28 cellular contexts compared by ENCODE assay signal in genomic region chr2:96301897-96302296, GRCh38. TPM values are rescaled to one million over a fixed set of nuclear protein-coding genes. Genes with fewer than 3 reads are reported as not detected.
DNase-seq lines count a peak whose midpoint lies in the region; ATAC-seq and TF ChIP-seq lines count a peak whose summit lies in the region.
"Had no signal": no experiment of that assay in that cellular context is flagged by ENCODE, and none has a peak within 500 bp of the region (broad histone marks: within the 10 kb centered on the region; RNA-seq: fewer than 3 reads in every experiment).

No MANE protein-coding gene starts in this region.

- no TSS peak for BruUV-seq in PC-3 (replicated peaks; lab: Mats Ljungman, UMichigan)

- no peak overlapping the region for H3K27ac ChIP-seq in PC-3 (ENCODE audit: low read length)
- H3K27ac ChIP-seq: C4-2B, cardiac muscle cell, esophagus squamous epithelium, neutrophil, right lobe of liver, testis, uterus, VCaP had no signal

- H3F3A ChIP-seq in PC-3 (ENCODE audit: low read length, unreplicated experiment): no peaks in the 10 kb centered on the region

- POLR2A ChIA-PET in activated CD4-positive, alpha-beta memory T cell treated with anti-CD3 and anti-CD28 coated beads for 36 hours (lab: Charles Lee): interaction anchor here (1.2 to 1.6 kb wide), 2 partner anchors 34 to 93 kb away, joined by 3 to 4 read pairs; partner anchors contain the start of genes NCAPH and STARD7
- POLR2A ChIA-PET in PC-3 (lab: Charles Lee; ENCODE audit: unreplicated experiment): no interaction called here

- H3K4me3 Mint-ChIP-seq in stimulated activated naive CD8-positive, alpha-beta T cell treated with anti-CD3 and anti-CD28 coated beads, Interleukin-15, Interleukin-2, amounts not matched to agents 100 ng/mL and 50 ng/mL, for 24 hours: no peak overlapping the region
- H3K4me3 Mint-ChIP-seq in activated CD4-positive, alpha-beta memory T cell treated with anti-CD3 and anti-CD28 coated beads for 36 hours: no peak overlapping the region
- peak overlapping the region; percentile 6 for H3K4me3 Mint-ChIP-seq in endothelial cell (ENCODE audit: unreplicated experiment)
- H3K4me3 Mint-ChIP-seq in stimulated activated naive CD8-positive, alpha-beta T cell treated with anti-CD3 and anti-CD28 coated beads, Interleukin-15, amount 100 ng/mL, for 72 hours: peak overlapping the region in 1 of 2 donors; percentile 24
- H3K4me3 Mint-ChIP-seq: endodermal cell had no signal

- DNase-seq in stimulated activated naive CD8-positive, alpha-beta T cell treated with anti-CD3 and anti-CD28 coated beads, Interleukin-15, Interleukin-2, amounts not matched to agents 100 U/mL and 50 U/mL, for 24 hours: no peak
- DNase-seq in activated CD4-positive, alpha-beta memory T cell treated with anti-CD3 and anti-CD28 coated beads for 36 hours: no peak
- DNase-seq in endothelial cell (ENCODE audit: low spot score) (no peak), NCI-H510A (lab: John Stamatoyannopoulos, UW) (no peak), PC-3 (no peak), H7 (no peak)
- DNase-seq in stimulated activated naive CD8-positive, alpha-beta T cell treated with anti-CD3 and anti-CD28 coated beads, Interleukin-15, amount 100 ng/mL, for 72 hours: no peak
- DNase-seq: activated CD4-positive, alpha-beta T cell treated with anti-CD3 and anti-CD28 coated beads, Interleukin-2, amount 50 U/mL, for 1 hour; aorta; cortex of kidney; EL; endodermal cell; esophagus squamous epithelium; foreskin melanocyte; NCI-H1092; NCI-H1930; NCI-H526; right lobe of liver; SHP77; stimulated activated CD4-positive, alpha-beta T cell treated with anti-CD3 and anti-CD28 coated beads, Interleukin-4, amount 100 ng/mL, for 1 hour; testis; uterus had no signal

- intact Hi-C loops in activated CD4-positive, alpha-beta memory T cell treated with anti-CD3 and anti-CD28 coated beads for 36 hours (cut with micrococcal nuclease): no loop called here
- intact Hi-C loops in PC-3 (cut with micrococcal nuclease): no loop called here

- CTCF ChIA-PET in activated CD4-positive, alpha-beta memory T cell treated with anti-CD3 and anti-CD28 coated beads for 36 hours (lab: Charles Lee): interaction anchor here (1.2 kb wide), 1 partner anchor 226 kb away, joined by 4 read pairs; no protein-coding TSS in a partner anchor
- CTCF ChIA-PET in PC-3 (lab: Charles Lee): no interaction called here

- TF ChIP-seq CTCF in endothelial cell (IDR thresholded peaks at IDR 0.05; ENCODE audit: unreplicated experiment) (no peak), PC-3 (conservative IDR thresholded peaks at IDR 0.05; ENCODE audit: low read depth, low read length) (no peak)

- no peak overlapping the region for H3K4me3 ChIP-seq in PC-3 (ENCODE audit: low read length)
- no peak overlapping the region for H3K4me3 ChIP-seq in H7 (ENCODE audit: insufficient read depth, low read depth, low read length)
- H3K4me3 ChIP-seq: cardiac muscle cell, esophagus squamous epithelium, right lobe of liver, testis, uterus had no signal

- H3K9ac ChIP-seq in PC-3 (ENCODE audit: low read length): no peak overlapping the region

- H3K9me3 Mint-ChIP-seq in stimulated activated naive CD8-positive, alpha-beta T cell treated with anti-CD3 and anti-CD28 coated beads, Interleukin-15, Interleukin-2, amounts not matched to agents 100 ng/mL and 50 ng/mL, for 24 hours: no peaks in the 10 kb centered on the region
- H3K9me3 Mint-ChIP-seq in activated CD4-positive, alpha-beta memory T cell treated with anti-CD3 and anti-CD28 coated beads for 36 hours: no peaks in the 10 kb centered on the region
- H3K9me3 Mint-ChIP-seq in endothelial cell (ENCODE audit: unreplicated experiment): no peaks in the 10 kb centered on the region
- H3K9me3 Mint-ChIP-seq in stimulated activated naive CD8-positive, alpha-beta T cell treated with anti-CD3 and anti-CD28 coated beads, Interleukin-15, amount 100 ng/mL, for 72 hours: no peaks in the 10 kb centered on the region
- H3K9me3 Mint-ChIP-seq: endodermal cell, IgD-negative memory B cell had no signal

- H3K27me3 ChIP-seq in PC-3 (ENCODE audit: low read length): no peaks in the 10 kb centered on the region
- H3K27me3 ChIP-seq in H7 (ENCODE audit: control insufficient read depth, insufficient read depth, low read length): no peaks in the 10 kb centered on the region
- H3K27me3 ChIP-seq: cardiac muscle cell, esophagus squamous epithelium, neutrophil, right lobe of liver, testis, uterus had no signal

- peaks cover 84% of the 10 kb centered on the region for H3K36me3 Mint-ChIP-seq in stimulated activated naive CD8-positive, alpha-beta T cell treated with anti-CD3 and anti-CD28 coated beads, Interleukin-15, Interleukin-2, amounts not matched to agents 100 ng/mL and 50 ng/mL, for 24 hours (ENCODE audit: low read depth)
- peaks cover 71% of the 10 kb centered on the region for H3K36me3 Mint-ChIP-seq in activated CD4-positive, alpha-beta memory T cell treated with anti-CD3 and anti-CD28 coated beads for 36 hours
- peaks cover 53% of the 10 kb centered on the region for H3K36me3 Mint-ChIP-seq in endothelial cell (ENCODE audit: low read depth, unreplicated experiment)

- ATAC-seq in stimulated activated naive CD8-positive, alpha-beta T cell treated with anti-CD3 and anti-CD28 coated beads, Interleukin-15, Interleukin-2, amounts not matched to agents 100 U/mL and 50 U/mL, for 24 hours: no peak
- ATAC-seq in stimulated activated naive CD8-positive, alpha-beta T cell treated with anti-CD3 and anti-CD28 coated beads, Interleukin-15, amount 100 ng/mL, for 72 hours: no peak
- ATAC-seq in PC-3: no peak
- ATAC-seq: right lobe of liver had no signal

- no peaks in the 10 kb centered on the region for H3K9me3 ChIP-seq in PC-3 (ENCODE audit: low read length)
- H3K9me3 ChIP-seq: esophagus squamous epithelium, neutrophil, right lobe of liver, testis, uterus had no signal

- no peaks in the 10 kb centered on the region for H3K9me2 ChIP-seq in PC-3 (replicated peaks; ENCODE audit: low read length)

- H3K79me2 ChIP-seq in PC-3 (ENCODE audit: low read length): peaks cover 56% of the 10 kb centered on the region

- H2AFZ ChIP-seq in PC-3 (ENCODE audit: low read length): no peak overlapping the region

- H3K27ac Mint-ChIP-seq in stimulated activated naive CD8-positive, alpha-beta T cell treated with anti-CD3 and anti-CD28 coated beads, Interleukin-15, Interleukin-2, amounts not matched to agents 100 ng/mL and 50 ng/mL, for 24 hours: peak overlapping the region; percentile 13
- H3K27ac Mint-ChIP-seq in activated CD4-positive, alpha-beta memory T cell treated with anti-CD3 and anti-CD28 coated beads for 36 hours: peak overlapping the region; percentile 28
- H3K27ac Mint-ChIP-seq in endothelial cell (ENCODE audit: unreplicated experiment): no peak overlapping the region
- peak overlapping the region; percentile 13 to 88 for H3K27ac Mint-ChIP-seq in stimulated activated naive CD8-positive, alpha-beta T cell treated with anti-CD3 and anti-CD28 coated beads, Interleukin-15, amount 100 ng/mL, for 72 hours
- H3K27ac Mint-ChIP-seq: endodermal cell had no signal

- H3K4me1 ChIP-seq in PC-3 (ENCODE audit: insufficient read depth, low read length): peaks cover 19% of the 10 kb centered on the region

- H3K4me1 Mint-ChIP-seq in stimulated activated naive CD8-positive, alpha-beta T cell treated with anti-CD3 and anti-CD28 coated beads, Interleukin-15, Interleukin-2, amounts not matched to agents 100 ng/mL and 50 ng/mL, for 24 hours (ENCODE audit: low read depth): peaks cover 51% of the 10 kb centered on the region
- peaks cover 45% of the 10 kb centered on the region for H3K4me1 Mint-ChIP-seq in activated CD4-positive, alpha-beta memory T cell treated with anti-CD3 and anti-CD28 coated beads for 36 hours (ENCODE audit: low read depth)
- H3K4me1 Mint-ChIP-seq in endothelial cell (ENCODE audit: unreplicated experiment): peaks cover 30% of the 10 kb centered on the region
- H3K4me1 Mint-ChIP-seq in stimulated activated naive CD8-positive, alpha-beta T cell treated with anti-CD3 and anti-CD28 coated beads, Interleukin-15, amount 100 ng/mL, for 72 hours: peaks cover 55% of the 10 kb centered on the region

- H3K36me3 ChIP-seq in PC-3 (ENCODE audit: low read depth, low read length) (peaks cover 72% of the 10 kb centered on the region), H7 (replicated peaks; ENCODE audit: control insufficient read depth, insufficient read depth, low read length) (peaks cover 61% of the 10 kb centered on the region)
- H3K36me3 ChIP-seq: uterus had no signal

- H4K20me1 ChIP-seq in PC-3 (ENCODE audit: low read length): peaks cover 18% of the 10 kb centered on the region; the same call in 1 of the 2 replicates

- no peaks in the 10 kb centered on the region for H3K27me3 Mint-ChIP-seq in stimulated activated naive CD8-positive, alpha-beta T cell treated with anti-CD3 and anti-CD28 coated beads, Interleukin-15, Interleukin-2, amounts not matched to agents 100 ng/mL and 50 ng/mL, for 24 hours
- H3K27me3 Mint-ChIP-seq in activated CD4-positive, alpha-beta memory T cell treated with anti-CD3 and anti-CD28 coated beads for 36 hours: no peaks in the 10 kb centered on the region
- peaks cover 3% of the 10 kb centered on the region for H3K27me3 Mint-ChIP-seq in endothelial cell (ENCODE audit: unreplicated experiment)
- no peaks in the 10 kb centered on the region for H3K27me3 Mint-ChIP-seq in stimulated activated naive CD8-positive, alpha-beta T cell treated with anti-CD3 and anti-CD28 coated beads, Interleukin-15, amount 100 ng/mL, for 72 hours
- H3K27me3 Mint-ChIP-seq: IgD-negative memory B cell had no signal

- no peak overlapping the region for H3K4me2 ChIP-seq in PC-3 (ENCODE audit: low read length)

RNA-seq across cellular contexts. Expression of gene SNRNP200, which starts 3.4 kb away (rescaled TPM):
- total RNA-seq in activated CD4-positive, alpha-beta memory T cell treated with anti-CD3 and anti-CD28 coated beads for 36 hours: 100 to 1,000 TPM; 165 to 175 TPM
- total RNA-seq in endothelial cell (ENCODE audit: unreplicated experiment): 168 TPM
- total RNA-seq in PC-3 (2014; rRNA removed): 77.8 and 124 TPM in 2 replicates
- 60.5 and 73.5 TPM in 2 replicates for total RNA-seq in H7 (2014; rRNA removed; shearing (Covaris generic))

RNA-seq across cellular contexts. Expression of gene ITPRIPL1, which starts 23.2 kb away (rescaled TPM):
- total RNA-seq in activated CD4-positive, alpha-beta memory T cell treated with anti-CD3 and anti-CD28 coated beads for 36 hours: 10 to 100 TPM; 30.2 TPM
- 1.8 TPM for total RNA-seq in endothelial cell (ENCODE audit: unreplicated experiment)
- not detected in 2 replicates for total RNA-seq in PC-3 (2014; rRNA removed)
- 8.8 and 9.0 TPM in 2 replicates for total RNA-seq in H7 (2014; rRNA removed; shearing (Covaris generic))

RNA-seq across cellular contexts. Expression of gene NCAPH, which starts 33.7 kb away (rescaled TPM):
- 10 to 100 TPM; 96.9 to 98.8 TPM for total RNA-seq in activated CD4-positive, alpha-beta memory T cell treated with anti-CD3 and anti-CD28 coated beads for 36 hours
- total RNA-seq in endothelial cell (ENCODE audit: unreplicated experiment) (9.7 TPM), PC-3 (2014; rRNA removed) (85.5 and 89.6 TPM in 2 replicates)
- total RNA-seq in H7 (2014; rRNA removed; shearing (Covaris generic)): 37.2 and 46.4 TPM in 2 replicates

RNA-seq across cellular contexts. Expression of gene CIAO1, which starts 35.9 kb away (rescaled TPM):
- total RNA-seq in activated CD4-positive, alpha-beta memory T cell treated with anti-CD3 and anti-CD28 coated beads for 36 hours: 10 to 100 TPM; 86.6 to 87.1 TPM
- 63.7 TPM for total RNA-seq in endothelial cell (ENCODE audit: unreplicated experiment)
- 124 and 130 TPM in 2 replicates for total RNA-seq in PC-3 (2014; rRNA removed)
- total RNA-seq in H7 (2014; rRNA removed; shearing (Covaris generic)): 108 and 111 TPM in 2 replicates

RNA-seq across cellular contexts. Expression of gene TMEM127, which starts 36.1 kb away (rescaled TPM):
- total RNA-seq in activated CD4-positive, alpha-beta memory T cell treated with anti-CD3 and anti-CD28 coated beads for 36 hours: 10 to 100 TPM; 19.3 to 22.2 TPM
- total RNA-seq in endothelial cell (ENCODE audit: unreplicated experiment): 39.0 TPM
- total RNA-seq in PC-3 (2014; rRNA removed): 31.9 and 33.9 TPM in 2 replicates
- total RNA-seq in H7 (2014; rRNA removed; shearing (Covaris generic)): 13.4 and 13.8 TPM in 2 replicates
